Comparison of ENCODE assay signal across 15 cellular contexts in the genomic region with DNA sequence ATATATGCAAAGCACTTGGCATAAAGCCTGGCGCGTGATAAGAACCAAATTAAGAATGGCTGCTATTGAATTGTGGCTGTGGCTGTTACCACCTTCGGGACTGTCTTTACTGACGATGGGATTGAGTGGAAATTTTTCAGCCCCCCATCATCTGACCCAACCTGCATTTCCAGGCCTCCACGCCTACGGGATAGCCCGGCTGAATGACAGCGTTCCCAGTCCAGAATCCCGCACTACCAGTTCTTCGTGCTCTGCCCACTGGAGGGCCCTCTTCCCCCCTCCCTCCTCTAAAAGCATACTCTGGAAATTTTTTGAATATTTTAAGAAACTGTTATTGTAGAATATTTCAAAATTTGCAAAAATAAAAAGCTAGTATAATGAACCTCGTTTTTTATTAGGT. TPM values are rescaled to one million over a fixed set of nuclear protein-coding genes. Genes with fewer than 3 reads are reported as not detected.
A peak's percentile ranks its signal among the peaks of the same experiment; 100 is the strongest.
DNase-seq lines count a peak whose midpoint lies in the region; ATAC-seq and TF ChIP-seq lines count a peak whose summit lies in the region.
"Had no signal": no experiment of that assay in that cellular context is flagged by ENCODE, and none has a peak within 500 bp of the region (broad histone marks: within the 10 kb centered on the region; RNA-seq: fewer than 3 reads in every experiment).

No MANE protein-coding gene starts in this region.

- no TSS peak for BruUV-seq in A673 (replicated peaks; lab: Mats Ljungman, UMichigan)

- peaks cover 7% of the 10 kb centered on the region for H3K27me3 Mint-ChIP-seq in neural progenitor cell (ENCODE audit: insufficient read depth, low read depth)
- no peaks in the 10 kb centered on the region for H3K27me3 Mint-ChIP-seq in activated CD4-positive, alpha-beta memory T cell treated with anti-CD3 and anti-CD28 coated beads for 36 hours

- H3K4me3 Mint-ChIP-seq in neural progenitor cell = no peak overlapping the region
- H3K4me3 Mint-ChIP-seq in activated CD4-positive, alpha-beta memory T cell treated with anti-CD3 and anti-CD28 coated beads for 36 hours = no peak overlapping the region
- H3K4me3 Mint-ChIP-seq: CD8-positive, alpha-beta memory T cell had no signal

- H3K27ac Mint-ChIP-seq in neural progenitor cell = no peak overlapping the region
- H3K27ac Mint-ChIP-seq in activated CD4-positive, alpha-beta memory T cell treated with anti-CD3 and anti-CD28 coated beads for 36 hours = no peak overlapping the region
- H3K27ac Mint-ChIP-seq: CD8-positive, alpha-beta memory T cell had no signal

- CTCF ChIA-PET in A673 (lab: Charles Lee) = no interaction called here
- CTCF ChIA-PET in activated CD4-positive, alpha-beta memory T cell treated with anti-CD3 and anti-CD28 coated beads for 36 hours (lab: Charles Lee) = interaction anchor here (0.7 to 1.0 kb wide), 2 partner anchors 16 to 126 kb away, joined by 3 read pairs; no protein-coding TSS in a partner anchor

- H3K9me3 ChIP-seq in A673 (ENCODE audit: low read depth, low read length, poor library complexity, severe bottlenecking) (no peaks in the 10 kb centered on the region), neural progenitor cell (ENCODE audit: low read depth) (no peaks in the 10 kb centered on the region)

- no peak overlapping the region for H3K9ac ChIP-seq in neural progenitor cell

- H3F3A ChIP-seq in neural progenitor cell (ENCODE audit: low read depth) = no peaks in the 10 kb centered on the region

- H3K36me3 ChIP-seq in A673 (ENCODE audit: insufficient read depth, low read length, poor library complexity, severe bottlenecking) = no peaks in the 10 kb centered on the region
- H3K36me3 ChIP-seq in neural progenitor cell = no peaks in the 10 kb centered on the region

- H3K4me2 ChIP-seq in neural progenitor cell = no peak overlapping the region

- H3K79me2 ChIP-seq in neural progenitor cell (ENCODE audit: low read depth) = no peaks in the 10 kb centered on the region

- H3K4me1 ChIP-seq in A673 (ENCODE audit: insufficient read depth, low read length, poor library complexity, severe bottlenecking) (peaks cover 6% of the 10 kb centered on the region), neural progenitor cell (no peaks in the 10 kb centered on the region)

- H2AFZ ChIP-seq in neural progenitor cell (replicated peaks) = no peak overlapping the region

- no peaks in the 10 kb centered on the region for H3K4me1 Mint-ChIP-seq in neural progenitor cell
- peaks cover 3% of the 10 kb centered on the region for H3K4me1 Mint-ChIP-seq in activated CD4-positive, alpha-beta memory T cell treated with anti-CD3 and anti-CD28 coated beads for 36 hours (ENCODE audit: low read depth)
- H3K4me1 Mint-ChIP-seq: CD8-positive, alpha-beta memory T cell had no signal

- no peak overlapping the region for H3K4me3 ChIP-seq in A673 (ENCODE audit: low read depth, low read length, poor library complexity, severe bottlenecking)
- H3K4me3 ChIP-seq in neural progenitor cell = no peak overlapping the region
- H3K4me3 ChIP-seq: SK-N-MC had no signal

- H3K27me3 ChIP-seq in A673 (replicated peaks; ENCODE audit: insufficient read depth, low read depth, low read length, poor library complexity) (no peaks in the 10 kb centered on the region), neural progenitor cell (no peaks in the 10 kb centered on the region)

- intact Hi-C loops in A673 (cut with micrococcal nuclease; ENCODE audit: unreplicated experiment) = no loop called here
- intact Hi-C loops in activated CD4-positive, alpha-beta memory T cell treated with anti-CD3 and anti-CD28 coated beads for 36 hours (cut with micrococcal nuclease) = no loop called here

- H3K36me3 Mint-ChIP-seq in neural progenitor cell = no peaks in the 10 kb centered on the region
- no peaks in the 10 kb centered on the region for H3K36me3 Mint-ChIP-seq in activated CD4-positive, alpha-beta memory T cell treated with anti-CD3 and anti-CD28 coated beads for 36 hours

- no peak for ATAC-seq in GM18858 (IDR thresholded peaks at IDR 0.05; ENCODE audit: unreplicated experiment)

- TF ChIP-seq CTCF in A673 (conservative IDR thresholded peaks at IDR 0.05; ENCODE audit: low read depth, low read length) (peak; percentile 33; the same call in 1 of the 2 replicates), VCaP (conservative IDR thresholded peaks at IDR 0.05) (peak; percentile 68), neural progenitor cell (IDR thresholded peaks at IDR 0.05) (peak; percentile 33)

- POLR2A ChIA-PET in A673 (lab: Charles Lee; ENCODE audit: low non-redundant PET) = no interaction called here
- POLR2A ChIA-PET in activated CD4-positive, alpha-beta memory T cell treated with anti-CD3 and anti-CD28 coated beads for 36 hours (lab: Charles Lee) = interaction anchor here (1.0 kb wide), 1 partner anchor 31 kb away, joined by 3 read pairs; no protein-coding TSS in a partner anchor

- H3K9me3 Mint-ChIP-seq in neural progenitor cell = no peaks in the 10 kb centered on the region
- no peaks in the 10 kb centered on the region for H3K9me3 Mint-ChIP-seq in activated CD4-positive, alpha-beta memory T cell treated with anti-CD3 and anti-CD28 coated beads for 36 hours

- H4K20me1 ChIP-seq in neural progenitor cell (ENCODE audit: low read depth) = no peaks in the 10 kb centered on the region

- peak; percentile 23 for DNase-seq in A673 (ENCODE audit: low spot score)
- DNase-seq in COR-L47 (lab: John Stamatoyannopoulos, UW) = peak; percentile 41
- no peak for DNase-seq in neural progenitor cell (ENCODE audit: low spot score)
- DNase-seq in SK-N-DZ (ENCODE audit: low spot score) = no peak
- no peak for DNase-seq in activated CD4-positive, alpha-beta memory T cell treated with anti-CD3 and anti-CD28 coated beads for 36 hours
- DNase-seq: CD8-positive, alpha-beta memory T cell; IMR-90; MM.1S; NCI-H1694; NCI-H2227 treated with DMSO at 0.1 percent for 48 hours; T-helper 2 cell had no signal

- H3K27ac ChIP-seq in A673 (ENCODE audit: low read depth, low read length, poor library complexity, severe bottlenecking) (no peak overlapping the region), VCaP (peak overlapping the region; percentile 69), neural progenitor cell (no peak overlapping the region)
- H3K27ac ChIP-seq: SK-N-MC had no signal

RNA-seq across cellular contexts. Expression of a gene that starts 11.0 kb away (rescaled TPM):
- total RNA-seq in A673 (2021) (not detected in 2 replicates), neural progenitor cell (ENCODE audit: low replicate concordance) (not detected in 2 replicates)
- polyA plus RNA-seq in SK-N-DZ (2014; cell fraction: cytosol; rRNA removed) = not detected in 2 replicates
- not detected in 2 replicates for polyA plus RNA-seq in SK-N-DZ (2014; cell fraction: nucleus; rRNA removed)
- not detected for total RNA-seq in activated CD4-positive, alpha-beta memory T cell treated with anti-CD3 and anti-CD28 coated beads for 36 hours
- total RNA-seq: CD8-positive, alpha-beta memory T cell; IMR-90 had no signal
- polyA plus RNA-seq: CD8-positive, alpha-beta memory T cell; IMR-90 had no signal

RNA-seq across cellular contexts. Expression of a gene that starts 31.2 kb away (rescaled TPM):
- total RNA-seq in A673 (2021) = not detected in 2 replicates
- not detected in 2 replicates for total RNA-seq in neural progenitor cell (ENCODE audit: low replicate concordance)
- polyA plus RNA-seq in SK-N-DZ (2014; cell fraction: cytosol; rRNA removed) = not detected in 2 replicates
- polyA plus RNA-seq in SK-N-DZ (2014; cell fraction: nucleus; rRNA removed) = not detected in 2 replicates
- total RNA-seq in activated CD4-positive, alpha-beta memory T cell treated with anti-CD3 and anti-CD28 coated beads for 36 hours = not detected
- total RNA-seq: CD8-positive, alpha-beta memory T cell; H1; IMR-90 had no signal
- polyA plus RNA-seq: CD8-positive, alpha-beta memory T cell; H1; IMR-90 had no signal

RNA-seq across cellular contexts. Expression of a gene that starts 34.2 kb away (rescaled TPM):
- total RNA-seq in A673 (2021) = not detected in 2 replicates
- total RNA-seq in neural progenitor cell (ENCODE audit: low replicate concordance) = 175 and 208 TPM in 2 replicates
- not detected in 2 replicates for polyA plus RNA-seq in SK-N-DZ (2014; cell fraction: cytosol; rRNA removed)
- not detected in 2 replicates for polyA plus RNA-seq in SK-N-DZ (2014; cell fraction: nucleus; rRNA removed)
- 1 to 10 TPM; 2.1 to 2.4 TPM for total RNA-seq in activated CD4-positive, alpha-beta memory T cell treated with anti-CD3 and anti-CD28 coated beads for 36 hours

RNA-seq across cellular contexts. Expression of a gene that starts 48.8 kb away (rescaled TPM):
- total RNA-seq in A673 (2021) (not detected in 2 replicates), neural progenitor cell (ENCODE audit: low replicate concordance) (not detected in 2 replicates)
- polyA plus RNA-seq in SK-N-DZ (2014; cell fraction: cytosol; rRNA removed) = not detected in 2 replicates
- not detected in 2 replicates for polyA plus RNA-seq in SK-N-DZ (2014; cell fraction: nucleus; rRNA removed)
- total RNA-seq in activated CD4-positive, alpha-beta memory T cell treated with anti-CD3 and anti-CD28 coated beads for 36 hours = under 1 TPM in 1 of 2 experiments, not detected in 1; 0.10 TPM
- total RNA-seq: CD8-positive, alpha-beta memory T cell; H1 had no signal
- polyA plus RNA-seq: CD8-positive, alpha-beta memory T cell; H1 had no signal

RNA-seq across cellular contexts. Expression of a gene that starts 54.0 kb away (rescaled TPM):
- total RNA-seq in A673 (2021) = not detected in 2 replicates
- not detected in 2 replicates for total RNA-seq in neural progenitor cell (ENCODE audit: low replicate concordance)
- 0.45 and 0.76 TPM in 2 replicates for polyA plus RNA-seq in SK-N-DZ (2014; cell fraction: cytosol; rRNA removed)
- polyA plus RNA-seq in SK-N-DZ (2014; cell fraction: nucleus; rRNA removed) = 2.2 TPM in 1 of 2 replicates, not detected in the other
- total RNA-seq in activated CD4-positive, alpha-beta memory T cell treated with anti-CD3 and anti-CD28 coated beads for 36 hours = not detected
- total RNA-seq: CD8-positive, alpha-beta memory T cell; H1; IMR-90 had no signal
- polyA plus RNA-seq: CD8-positive, alpha-beta memory T cell; IMR-90 had no signal

Comparison
In these comparisons a context has a peak if more than half of its experiments do, and no peak if none do; other contexts are left out.
1. DNase-seq: peak in A673 (single experiment) and COR-L47 (single experiment); none in neural progenitor cell (single experiment), SK-N-DZ (single experiment) and activated CD4-positive, alpha-beta memory T cell treated with anti-CD3 and anti-CD28 coated beads for 36 hours (single experiment).
2. RNA of a gene that starts 34.2 kb away (total RNA-seq): 175 to 208 TPM in neural progenitor cell; 2.1 to 2.4 TPM in activated CD4-positive, alpha-beta memory T cell treated with anti-CD3 and anti-CD28 coated beads for 36 hours and not detected in A673; every median in the first group is over 10 times any median in the second.
3. Peak in every context shown above with its lines, with median percentiles within 50 percentile points of each other: CTCF ChIP-seq.